ENCODE assay signal across 26 cellular contexts in genomic region chr10:88735661-88736060, GRCh38. TPM values are rescaled to one million over a fixed set of nuclear protein-coding genes. Genes with fewer than 3 reads are reported as not detected.
DNase-seq lines count a peak whose midpoint lies in the region; ATAC-seq, FAIRE-seq and TF ChIP-seq lines count a peak whose summit lies in the region.
"Had no signal": no experiment of that assay in that cellular context is flagged by ENCODE, and none has a peak within 500 bp of the region (broad histone marks: within the 10 kb centered on the region; RNA-seq: fewer than 3 reads in every experiment).

No MANE protein-coding gene starts in this region.

- H3K9me3 Mint-ChIP-seq in CD4-positive, alpha-beta memory T cell: no peaks in the 10 kb centered on the region
- H3K9me3 Mint-ChIP-seq: activated CD4-positive, alpha-beta T cell treated with anti-CD3 and anti-CD28 coated beads, Interleukin-2, amount 10 ng/mL, durations not matched to agents 24 days and 14 days; activated naive CD8-positive, alpha-beta T cell treated with anti-CD3 and anti-CD28 coated beads for 36 hours; activated T-helper 17 cell treated with anti-CD3 and anti-CD28 coated beads, Interleukin-2, amount 50 U/mL, for 72 hours; dendritic cell treated with granulocyte-macrophage colony-stimulating factor and Interleukin-4, amounts not matched to agents 40 ng/mL and 50 ng/mL, for 4 days; natural killer cell treated with Interleukin-12 subunit alpha and Interleukin-12 subunit beta and Interleukin-15 and Interleukin-18, amount 100 ng/mL, for 72 hours; stimulated activated naive CD8-positive, alpha-beta T cell treated with anti-CD3 and anti-CD28 coated beads, Interleukin-15, Interleukin-2, amounts not matched to agents 100 ng/mL and 50 ng/mL, for 24 hours; T-helper 1 cell treated with Interleukin-12 subunit alpha and Interleukin-12 subunit beta and Interleukin-4 antibody, amounts not matched to agents 30 μg/mL and 1 μg/mL, for 36 hours had no signal

- H4K20me1 ChIP-seq in mammary epithelial cell (ENCODE audit: insufficient read depth, low read length) (no peaks in the 10 kb centered on the region), keratinocyte (ENCODE audit: control insufficient read depth, extremely low read depth, insufficient read depth, low read length) (no peaks in the 10 kb centered on the region)

- H3K27ac ChIP-seq in mammary epithelial cell (ENCODE audit: insufficient read depth, low read depth, low read length) (peak overlapping the region; percentile 11), keratinocyte (ENCODE audit: control insufficient read depth, insufficient read depth, low read length) (no peak overlapping the region)
- H3K27ac ChIP-seq in CD4-positive, alpha-beta memory T cell (ENCODE audit: low read depth, low read length): no peak overlapping the region
- H3K27ac ChIP-seq: brain microvascular endothelial cell, gastroesophageal sphincter, prostate gland, tibial nerve had no signal

- H3K9ac ChIP-seq in mammary epithelial cell (ENCODE audit: insufficient read depth, low read length): no peak overlapping the region
- H3K9ac ChIP-seq in keratinocyte (ENCODE audit: control insufficient read depth, extremely low read depth, insufficient read depth, low read length): no peak overlapping the region

- H3K79me2 ChIP-seq in mammary epithelial cell (ENCODE audit: insufficient read depth, low read length) (no peaks in the 10 kb centered on the region), keratinocyte (ENCODE audit: control insufficient read depth, insufficient read depth, low read length) (no peaks in the 10 kb centered on the region)

- H2AFZ ChIP-seq in mammary epithelial cell (ENCODE audit: low read depth, low read length) (peak overlapping the region; percentile 77), keratinocyte (ENCODE audit: control insufficient read depth, low read length) (peak overlapping the region; percentile 57)

- peak; percentile 64 for DNase-seq in ELR (ENCODE audit: low read depth)
- DNase-seq in MG63: peak; percentile 84
- peak; percentile 56 for DNase-seq in mammary epithelial cell
- DNase-seq in keratinocyte (ENCODE audit: low read depth, low spot score): peak; percentile 1
- no peak for DNase-seq in posterior vena cava (ENCODE audit: low spot score)
- no peak for DNase-seq in CD4-positive, alpha-beta memory T cell
- no peak for DNase-seq in DMS153 (lab: John Stamatoyannopoulos, UW)
- DNase-seq: activated CD4-positive, alpha-beta T cell treated with anti-CD3 and anti-CD28 coated beads, Interleukin-2, amount 10 ng/mL, durations not matched to agents 24 days and 14 days; activated naive CD8-positive, alpha-beta T cell treated with anti-CD3 and anti-CD28 coated beads for 36 hours; brain microvascular endothelial cell; DND-41; KG1; NCI-H187 treated with DMSO at 0.1 percent for 48 hours; NCI-H748 treated with DMSO at 0.1 percent for 48 hours; SIG-M5; small intestine; stimulated activated CD4-positive, alpha-beta T cell treated with anti-CD3 and anti-CD28 coated beads, Interleukin-4, amount 100 ng/mL, for 1 hour had no signal

- peak; percentile 46 for FAIRE-seq in keratinocyte (lab: Jason Lieb, UNC)

- H3K4me1 ChIP-seq in mammary epithelial cell (ENCODE audit: insufficient read depth, low read length) (peaks cover 10% of the 10 kb centered on the region), keratinocyte (ENCODE audit: control insufficient read depth, extremely low read depth, insufficient read depth, low read length) (peaks cover 15% of the 10 kb centered on the region)
- no peaks in the 10 kb centered on the region for H3K4me1 ChIP-seq in CD4-positive, alpha-beta memory T cell (ENCODE audit: insufficient read depth, low read length)
- H3K4me1 ChIP-seq: gastroesophageal sphincter, prostate gland, tibial nerve had no signal

- no peaks in the 10 kb centered on the region for H3K36me3 Mint-ChIP-seq in CD4-positive, alpha-beta memory T cell
- H3K36me3 Mint-ChIP-seq: activated naive CD8-positive, alpha-beta T cell treated with anti-CD3 and anti-CD28 coated beads for 36 hours; natural killer cell treated with Interleukin-12 subunit alpha and Interleukin-12 subunit beta and Interleukin-15 and Interleukin-18, amount 100 ng/mL, for 72 hours had no signal

- no peak overlapping the region for H3K4me3 Mint-ChIP-seq in CD4-positive, alpha-beta memory T cell
- H3K4me3 Mint-ChIP-seq: activated CD4-positive, alpha-beta T cell treated with anti-CD3 and anti-CD28 coated beads, Interleukin-2, amount 10 ng/mL, durations not matched to agents 24 days and 14 days; activated naive CD8-positive, alpha-beta T cell treated with anti-CD3 and anti-CD28 coated beads for 36 hours; activated T-helper 17 cell treated with anti-CD3 and anti-CD28 coated beads, Interleukin-2, amount 50 U/mL, for 72 hours; dendritic cell treated with granulocyte-macrophage colony-stimulating factor and Interleukin-4, amounts not matched to agents 40 ng/mL and 50 ng/mL, for 4 days; natural killer cell treated with Interleukin-12 subunit alpha and Interleukin-12 subunit beta and Interleukin-15 and Interleukin-18, amount 100 ng/mL, for 72 hours; stimulated activated naive CD8-positive, alpha-beta T cell treated with anti-CD3 and anti-CD28 coated beads, Interleukin-15, Interleukin-2, amounts not matched to agents 100 ng/mL and 50 ng/mL, for 24 hours; T-helper 1 cell treated with Interleukin-12 subunit alpha and Interleukin-12 subunit beta and Interleukin-4 antibody, amounts not matched to agents 30 μg/mL and 1 μg/mL, for 36 hours had no signal

- TF ChIP-seq CTCF in mammary epithelial cell (conservative IDR thresholded peaks at IDR 0.05 in 1 of 2, IDR thresholded peaks at IDR 0.05 in 1 of 2; ENCODE audit: extremely low read depth in 1 of 2, insufficient read depth in 1 of 2, low read depth in 1 of 2, low read length in 2 of 2) (no peak), keratinocyte (optimal IDR thresholded peaks at IDR 0.05 in 1 of 3, IDR thresholded peaks at IDR 0.05 in 1 of 3, conservative IDR thresholded peaks at IDR 0.05 in 1 of 3; ENCODE audit: extremely low read depth in 1 of 3, insufficient read depth in 2 of 3, low read length in 3 of 3) (no peak)

- dilution Hi-C loops in mammary epithelial cell (cut with HindIII; ENCODE audit: low sequenced_read_pairs): no loop called here
- dilution Hi-C loops in keratinocyte (cut with MboI; ENCODE audit: extremely low pct_ligation_motif_present, low sequenced_read_pairs): no loop called here

- ATAC-seq in GM21737 (IDR thresholded peaks at IDR 0.05; ENCODE audit: unreplicated experiment): no peak
- ATAC-seq: activated T-helper 17 cell treated with anti-CD3 and anti-CD28 coated beads, Interleukin-2, amount 50 U/mL, for 72 hours; gastroesophageal sphincter; natural killer cell treated with Interleukin-12 subunit alpha and Interleukin-12 subunit beta and Interleukin-15 and Interleukin-18, amount 100 ng/mL, for 72 hours had no signal

- POLR2A ChIA-PET in CD4-positive, alpha-beta memory T cell (lab: Charles Lee; ENCODE audit: partially characterized antibody): no interaction called here

- peaks cover 6 to 7% of the 10 kb centered on the region in 2 donors for H3K27me3 Mint-ChIP-seq in CD4-positive, alpha-beta memory T cell

- no peaks in the 10 kb centered on the region for H3K9me3 ChIP-seq in MG63
- no peaks in the 10 kb centered on the region for H3K9me3 ChIP-seq in mammary epithelial cell (replicated peaks; ENCODE audit: insufficient read depth, low read length)
- H3K9me3 ChIP-seq in keratinocyte (ENCODE audit: control insufficient read depth, low read depth, low read length): no peaks in the 10 kb centered on the region
- no peaks in the 10 kb centered on the region for H3K9me3 ChIP-seq in CD4-positive, alpha-beta memory T cell (ENCODE audit: control insufficient read depth in 1 of 2, low read length in 2 of 2)
- H3K9me3 ChIP-seq: gastroesophageal sphincter, prostate gland, tibial nerve had no signal

- peaks cover 0 to 3% (median 1%) of the 10 kb centered on the region in 4 donors for H3K4me1 Mint-ChIP-seq in CD4-positive, alpha-beta memory T cell
- H3K4me1 Mint-ChIP-seq: activated CD4-positive, alpha-beta T cell treated with anti-CD3 and anti-CD28 coated beads, Interleukin-2, amount 10 ng/mL, durations not matched to agents 24 days and 14 days; activated naive CD8-positive, alpha-beta T cell treated with anti-CD3 and anti-CD28 coated beads for 36 hours; activated T-helper 17 cell treated with anti-CD3 and anti-CD28 coated beads, Interleukin-2, amount 50 U/mL, for 72 hours had no signal

- intact Hi-C loops in mammary epithelial cell (cut with micrococcal nuclease) (no loop called here), posterior vena cava (cut with DNase I) (no loop called here)
- intact Hi-C loops in CD4-positive, alpha-beta memory T cell (cut with micrococcal nuclease): no loop called here

- no peaks in the 10 kb centered on the region for H3K36me3 ChIP-seq in MG63
- no peaks in the 10 kb centered on the region for H3K36me3 ChIP-seq in mammary epithelial cell (ENCODE audit: insufficient read depth, low read length)
- H3K36me3 ChIP-seq in keratinocyte (ENCODE audit: control insufficient read depth in 2 of 2, extremely low read depth in 1 of 2, insufficient read depth in 2 of 2, low read length in 2 of 2): no peaks in the 10 kb centered on the region
- no peaks in the 10 kb centered on the region for H3K36me3 ChIP-seq in CD4-positive, alpha-beta memory T cell (ENCODE audit: insufficient read depth, low read length)
- H3K36me3 ChIP-seq: brain microvascular endothelial cell, gastroesophageal sphincter, prostate gland, tibial nerve had no signal

- no peak overlapping the region for H3K4me3 ChIP-seq in MG63
- no peak overlapping the region for H3K4me3 ChIP-seq in mammary epithelial cell (replicated peaks in 1 of 3; ENCODE audit: insufficient read depth in 1 of 3, low read depth in 2 of 3, low read length in 3 of 3)
- no peak overlapping the region for H3K4me3 ChIP-seq in keratinocyte (ENCODE audit: control insufficient read depth in 2 of 3, extremely low read depth in 1 of 3, insufficient read depth in 2 of 3, low read depth in 1 of 3, low read length in 3 of 3)
- no peak overlapping the region for H3K4me3 ChIP-seq in CD4-positive, alpha-beta memory T cell (ENCODE audit: low read length in 2 of 2)
- H3K4me3 ChIP-seq: gastroesophageal sphincter, prostate gland, tibial nerve had no signal

- BruUV-seq in mammary epithelial cell (replicated peaks; lab: Mats Ljungman, UMichigan): TSS peak; percentile 66

- H3K9me1 ChIP-seq in keratinocyte (ENCODE audit: control insufficient read depth, extremely low read depth, insufficient read depth, low read length): no peaks in the 10 kb centered on the region

- CTCF ChIA-PET in mammary epithelial cell (lab: Charles Lee; ENCODE audit: low non-redundant PET): no interaction called here
- CTCF ChIA-PET in CD4-positive, alpha-beta memory T cell (lab: Charles Lee; ENCODE audit: partially characterized antibody): no interaction called here

- H3K4me2 ChIP-seq in mammary epithelial cell (ENCODE audit: insufficient read depth, low read depth, low read length) (peak overlapping the region; percentile 35), keratinocyte (ENCODE audit: control insufficient read depth, extremely low read depth, insufficient read depth, low read depth, low read length) (peak overlapping the region; percentile 41)

- H3K27ac Mint-ChIP-seq in CD4-positive, alpha-beta memory T cell: no peak overlapping the region
- H3K27ac Mint-ChIP-seq: activated CD4-positive, alpha-beta T cell treated with anti-CD3 and anti-CD28 coated beads, Interleukin-2, amount 10 ng/mL, durations not matched to agents 24 days and 14 days; activated naive CD8-positive, alpha-beta T cell treated with anti-CD3 and anti-CD28 coated beads for 36 hours; activated T-helper 17 cell treated with anti-CD3 and anti-CD28 coated beads, Interleukin-2, amount 50 U/mL, for 72 hours; dendritic cell treated with granulocyte-macrophage colony-stimulating factor and Interleukin-4, amounts not matched to agents 40 ng/mL and 50 ng/mL, for 4 days; natural killer cell treated with Interleukin-12 subunit alpha and Interleukin-12 subunit beta and Interleukin-15 and Interleukin-18, amount 100 ng/mL, for 72 hours; stimulated activated naive CD8-positive, alpha-beta T cell treated with anti-CD3 and anti-CD28 coated beads, Interleukin-15, Interleukin-2, amounts not matched to agents 100 ng/mL and 50 ng/mL, for 24 hours; T-helper 1 cell treated with Interleukin-12 subunit alpha and Interleukin-12 subunit beta and Interleukin-4 antibody, amounts not matched to agents 30 μg/mL and 1 μg/mL, for 36 hours had no signal

- WGBS in mammary epithelial cell (ENCODE audit: low coverage, missing lambda C conversion rate): 25% methylated on average over 1 of the region's 1 CpG

- H3K27me3 ChIP-seq in MG63: no peaks in the 10 kb centered on the region
- no peaks in the 10 kb centered on the region for H3K27me3 ChIP-seq in mammary epithelial cell (ENCODE audit: insufficient read depth, low read length)
- H3K27me3 ChIP-seq in keratinocyte (ENCODE audit: control insufficient read depth, extremely low read depth, insufficient read depth, low read length): no peaks in the 10 kb centered on the region
- H3K27me3 ChIP-seq in CD4-positive, alpha-beta memory T cell (ENCODE audit: insufficient read depth, low read length): no peaks in the 10 kb centered on the region
- H3K27me3 ChIP-seq: brain microvascular endothelial cell had no signal

- in situ Hi-C loops in mammary epithelial cell (cut with MboI; ENCODE audit: low sequenced_read_pairs in 2 of 2): no loop called here

RNA-seq across cellular contexts. Expression of gene LIPN, which starts 24.2 kb away (rescaled TPM):
- total RNA-seq in MG63 (2014; rRNA removed; shearing (Covaris generic); ENCODE audit: low replicate concordance): 0.10 TPM in 1 of 2 replicates, not detected in the other
- total RNA-seq in mammary epithelial cell (not detected), posterior vena cava (under 1 TPM in 1 of 2 donors, not detected in 1; 0.32 TPM)
- polyA plus RNA-seq in mammary epithelial cell (not detected), keratinocyte (0.20 to 0.30 TPM in 2 of 3 replicates, not detected in the other)
- polyA minus RNA-seq in mammary epithelial cell (not detected), keratinocyte (0.16 TPM in 1 of 3 replicates, not detected in the others)
- 5.4 TPM for polyA plus RNA-seq in keratinocyte (2011; ENCODE audit: low read depth)
- 0.07 TPM in 1 of 2 replicates, not detected in the other for polyA plus RNA-seq in keratinocyte (2011; cell fraction: cytosol; rRNA removed)
- polyA plus RNA-seq in keratinocyte (2011; cell fraction: nucleus; rRNA removed): 0.17 TPM in 1 of 2 replicates, not detected in the other
- polyA plus RNA-seq in keratinocyte (2012; ENCODE audit: low replicate concordance): 7.0 TPM in 1 of 2 replicates, not detected in the other
- not detected for polyA minus RNA-seq in keratinocyte (2011; cell fraction: cytosol; rRNA and poly(A)+ RNA removed)
- polyA minus RNA-seq in keratinocyte (2011; cell fraction: nucleus; rRNA and poly(A)+ RNA removed): not detected in 2 replicates
- total RNA-seq in CD4-positive, alpha-beta memory T cell: not detected
- polyA plus RNA-seq in CD4-positive, alpha-beta memory T cell: under 1 TPM in 1 of 2 donors, not detected in 1; 0.22 TPM
- total RNA-seq: activated CD4-positive, alpha-beta T cell treated with anti-CD3 and anti-CD28 coated beads, Interleukin-2, amount 10 ng/mL, durations not matched to agents 24 days and 14 days; activated naive CD8-positive, alpha-beta T cell treated with anti-CD3 and anti-CD28 coated beads for 36 hours; activated T-helper 17 cell treated with anti-CD3 and anti-CD28 coated beads, Interleukin-2, amount 50 U/mL, for 72 hours; natural killer cell treated with Interleukin-12 subunit alpha and Interleukin-12 subunit beta and Interleukin-15 and Interleukin-18, amount 100 ng/mL, for 72 hours; prostate gland; tibial nerve had no signal

RNA-seq across cellular contexts. Expression of gene LIPK, which starts 29.6 kb away (rescaled TPM):
- not detected in 2 replicates for total RNA-seq in MG63 (2014; rRNA removed; shearing (Covaris generic); ENCODE audit: low replicate concordance)
- total RNA-seq in mammary epithelial cell (not detected), posterior vena cava (not detected)
- polyA plus RNA-seq in mammary epithelial cell (0.31 TPM), keratinocyte (0.23 to 1.3 TPM (median 0.56 TPM) in 3 replicates)
- polyA minus RNA-seq in mammary epithelial cell (not detected), keratinocyte (1.3 TPM in 1 of 3 replicates, not detected in the others)
- 0.57 TPM for polyA plus RNA-seq in keratinocyte (2011; ENCODE audit: low read depth)
- polyA plus RNA-seq in keratinocyte (2011; cell fraction: cytosol; rRNA removed): 0.08 and 0.58 TPM in 2 replicates
- 0.57 and 0.96 TPM in 2 replicates for polyA plus RNA-seq in keratinocyte (2011; cell fraction: nucleus; rRNA removed)
- 4.2 TPM in 1 of 2 replicates, not detected in the other for polyA plus RNA-seq in keratinocyte (2012; ENCODE audit: low replicate concordance)
- polyA minus RNA-seq in keratinocyte (2011; cell fraction: cytosol; rRNA and poly(A)+ RNA removed): not detected
- 1.1 and 1.2 TPM in 2 replicates for polyA minus RNA-seq in keratinocyte (2011; cell fraction: nucleus; rRNA and poly(A)+ RNA removed)
- not detected for total RNA-seq in CD4-positive, alpha-beta memory T cell
- polyA plus RNA-seq in CD4-positive, alpha-beta memory T cell: not detected
- total RNA-seq: activated CD4-positive, alpha-beta T cell treated with anti-CD3 and anti-CD28 coated beads, Interleukin-2, amount 10 ng/mL, durations not matched to agents 24 days and 14 days; activated naive CD8-positive, alpha-beta T cell treated with anti-CD3 and anti-CD28 coated beads for 36 hours; activated T-helper 17 cell treated with anti-CD3 and anti-CD28 coated beads, Interleukin-2, amount 50 U/mL, for 72 hours; gastroesophageal sphincter; natural killer cell treated with Interleukin-12 subunit alpha and Interleukin-12 subunit beta and Interleukin-15 and Interleukin-18, amount 100 ng/mL, for 72 hours; prostate gland; tibial nerve had no signal
- polyA plus RNA-seq: small intestine had no signal

Comparison
In these comparisons a context has a peak if more than half of its experiments do, and no peak if none do; other contexts are left out.
1. DNase-seq: peak in ELR (single experiment), MG63 (single experiment), mammary epithelial cell (single experiment) and keratinocyte (single experiment); none in posterior vena cava (single experiment), CD4-positive, alpha-beta memory T cell (0 of 5) and DMS153 (single experiment).